ENCODE assay signal across 20 cellular contexts in the genomic region with DNA sequence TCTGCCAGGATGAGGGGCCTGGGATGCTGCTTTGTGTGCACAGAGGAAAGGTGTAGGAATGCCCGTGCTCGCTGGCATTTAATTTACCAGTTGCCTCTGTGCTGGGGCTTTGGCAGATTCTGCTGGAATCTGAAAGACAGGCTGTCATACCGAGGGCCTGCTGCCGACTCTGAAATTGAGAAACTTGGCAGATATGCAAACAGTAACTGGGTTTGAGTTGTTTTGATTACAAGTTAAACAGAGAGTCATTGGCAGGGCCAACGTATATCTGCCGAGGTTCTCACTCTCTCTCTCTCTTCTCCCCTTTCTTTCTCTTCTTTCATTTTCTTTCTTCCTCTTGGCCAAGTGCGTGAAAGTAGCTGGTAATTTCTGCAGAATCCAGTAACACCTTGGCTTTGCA.
"Had no signal": no experiment of that assay in that cellular context is flagged by ENCODE, and none has a peak within 500 bp of the region (broad histone marks: within the 10 kb centered on the region; RNA-seq: fewer than 3 reads in every experiment).

No MANE protein-coding gene starts in this region.

- H3K27ac ChIP-seq: brain microvascular endothelial cell, gastroesophageal sphincter, heart left ventricle, parathyroid adenoma, suprapubic skin, transverse colon, uterus had no signal

- ATAC-seq: activated CD8-positive, alpha-beta memory T cell treated with anti-CD3 and anti-CD28 coated beads, Interleukin-2, amount 10 ng/mL, durations not matched to agents 7 days and 5 days; gastroesophageal sphincter; heart left ventricle; naive thymus-derived CD4-positive, alpha-beta T cell; sciatic nerve; stimulated activated naive CD8-positive, alpha-beta T cell treated with anti-CD3 and anti-CD28 coated beads, Interleukin-15, amount 100 ng/mL, for 72 hours had no signal

- H3K36me3 ChIP-seq: brain microvascular endothelial cell, gastroesophageal sphincter, heart left ventricle, neutrophil, suprapubic skin, transverse colon, uterus had no signal

- H2AFZ ChIP-seq: parathyroid adenoma had no signal

- DNase-seq: activated CD4-positive, alpha-beta T cell treated with anti-CD3 and anti-CD28 coated beads, Interleukin-2, amount 50 U/mL, for 48 hours; activated CD8-positive, alpha-beta memory T cell treated with anti-CD3 and anti-CD28 coated beads, Interleukin-2, amount 10 ng/mL, durations not matched to agents 7 days and 5 days; activated naive CD4-positive, alpha-beta T cell treated with Interleukin-2 at 50 U/mL for 16 hours; brain microvascular endothelial cell; cortex of kidney; effector CD4-positive, alpha-beta T cell; heart left ventricle; immature natural killer cell; naive thymus-derived CD4-positive, alpha-beta T cell; stimulated activated CD4-positive, alpha-beta T cell treated with anti-CD3 and anti-CD28 coated beads, Interleukin-4, amount 100 ng/mL, for 1 hour; stimulated activated naive CD8-positive, alpha-beta T cell treated with anti-CD3 and anti-CD28 coated beads, Interleukin-15, amount 100 ng/mL, for 72 hours; transverse colon; uterus had no signal

- H3K27me3 ChIP-seq: brain microvascular endothelial cell had no signal

- H3K9me3 ChIP-seq: gastroesophageal sphincter, heart left ventricle, neutrophil, suprapubic skin, transverse colon, uterus had no signal

- H3K4me2 ChIP-seq: smooth muscle cell had no signal

- H3K4me1 ChIP-seq: parathyroid adenoma, uterus had no signal

- H3K9ac ChIP-seq: parathyroid adenoma had no signal

- FAIRE-seq: TTC549 had no signal

- H3K79me2 ChIP-seq: parathyroid adenoma had no signal

- H3K4me3 ChIP-seq: gastroesophageal sphincter, heart left ventricle, smooth muscle cell, suprapubic skin, transverse colon, uterus had no signal
